Comparison of ENCODE assay signal across 8 cellular contexts in the genomic region with DNA sequence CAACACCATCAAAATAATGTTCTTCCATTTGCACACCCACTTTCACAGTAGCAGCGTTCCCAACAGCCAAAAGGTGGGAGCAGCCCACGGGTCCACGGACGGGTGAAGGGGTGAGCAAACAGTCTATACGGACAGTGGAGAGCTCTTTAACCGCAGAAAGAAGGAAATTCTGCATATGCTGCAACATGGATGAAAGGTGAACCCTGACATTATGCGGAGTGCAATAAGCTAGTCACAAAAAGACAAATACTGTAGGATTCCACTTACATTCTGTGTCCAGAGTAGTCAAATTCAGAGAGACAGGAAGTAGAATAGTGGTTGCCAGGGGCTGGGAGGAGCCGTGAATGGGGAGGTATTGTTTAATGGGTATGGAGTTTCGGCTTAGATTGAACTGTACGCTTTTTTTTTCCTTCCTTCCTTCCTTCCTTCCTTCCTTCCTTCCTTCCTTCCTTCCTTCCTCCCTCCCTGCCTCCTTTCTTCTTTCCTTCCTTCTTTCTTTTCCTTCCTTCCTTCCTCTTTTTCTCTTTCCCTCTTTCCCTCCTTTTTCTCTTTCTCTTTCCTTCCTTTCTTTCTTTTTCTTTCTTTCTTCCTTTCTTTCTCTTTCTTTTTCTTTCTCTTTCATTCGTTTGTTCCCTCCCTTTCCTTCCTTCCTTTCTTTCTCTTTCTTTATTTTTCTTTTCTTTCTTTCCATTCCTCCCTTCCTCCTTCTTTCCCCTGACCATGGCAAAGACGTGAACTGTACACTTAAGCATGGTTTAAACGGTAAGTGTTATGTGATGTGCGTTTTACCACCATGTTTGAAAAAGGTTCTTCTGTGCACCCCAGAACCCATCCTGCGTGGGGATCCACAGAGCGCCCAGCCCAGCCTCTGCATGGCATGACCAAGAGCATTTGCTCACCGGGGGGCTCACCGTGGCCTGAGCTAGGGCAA. TPM values are rescaled to one million over a fixed set of nuclear protein-coding genes. Genes with fewer than 3 reads are reported as not detected.
DNase-seq lines count a peak whose midpoint lies in the region; ATAC-seq and TF ChIP-seq lines count a peak whose summit lies in the region.

No MANE protein-coding gene starts in this region.

- no peaks in the 10 kb centered on the region for H3K9me3 Mint-ChIP-seq in activated T-cell treated with anti-CD3 and anti-CD28 coated beads, Interleukin-2, amount 50 U/mL, for 4 hours

- intact Hi-C loops in spleen (cut with DNase I; ENCODE audit: low total_unique reads): no loop called here

- no peak for TF ChIP-seq CTCF in brain microvascular endothelial cell (IDR thresholded peaks at IDR 0.05; ENCODE audit: low read depth, low read length, missing control alignments)
- no peak for TF ChIP-seq CTCF in spleen (IDR thresholded peaks at IDR 0.05 in 8 of 11, conservative IDR thresholded peaks at IDR 0.05 in 3 of 11)

- WGBS in spleen, 5 donors: 31 to 34% (median 31%) methylated on average over 18 of the region's 18 CpGs

- H3K4me1 ChIP-seq in spleen: peaks cover 11 to 47% (median 35%) of the 10 kb centered on the region in 6 donors

- peaks cover 27% of the 10 kb centered on the region for H3K4me1 Mint-ChIP-seq in activated T-cell treated with anti-CD3 and anti-CD28 coated beads, Interleukin-2, amount 50 U/mL, for 4 hours (ENCODE audit: low read depth)

- no peaks in the 10 kb centered on the region for H3K27me3 ChIP-seq in brain microvascular endothelial cell (replicated peaks)
- no peaks in the 10 kb centered on the region for H3K27me3 ChIP-seq in spleen (replicated peaks in 1 of 7)

- H3K27ac ChIP-seq in brain microvascular endothelial cell (peak overlapping the region; percentile 56), spleen (peak overlapping the region; percentile 39 to 92 (median 84))

- H3K4me3 Mint-ChIP-seq in activated T-cell treated with anti-CD3 and anti-CD28 coated beads, Interleukin-2, amount 50 U/mL, for 4 hours: peak overlapping the region; percentile 70

- in situ Hi-C loops in brain microvascular endothelial cell (cut with HindIII; ENCODE audit: low pct_ligation_motif_present, low sequenced_read_pairs): no loop called here

- no peak for TF ChIP-seq POLR2A in spleen (IDR thresholded peaks at IDR 0.05)

- DNase-seq in activated T-cell treated with anti-CD3 and anti-CD28 coated beads, Interleukin-2, amount 50 U/mL, for 4 hours: no peak
- no peak for DNase-seq in activated T-cell treated with anti-CD3 and anti-CD28 coated beads, Interleukin-2, amount 50 U/mL, for 1 hour
- DNase-seq in NOMO-1 treated with DMSO at 0.1 percent for 48 hours (lab: John Stamatoyannopoulos, UW; ENCODE audit: unreplicated experiment) (peak; percentile 49), brain microvascular endothelial cell (peak; percentile 59), iris pigment epithelial cell (ENCODE audit: low read depth) (peak; percentile 67), spleen (no peak), GOT3 (lab: John Stamatoyannopoulos, UW) (no peak)

- H3K9me3 ChIP-seq in spleen: no peaks in the 10 kb centered on the region

- peak; percentile 16 to 19 for ATAC-seq in activated T-cell treated with anti-CD3 and anti-CD28 coated beads, Interleukin-2, amount 50 U/mL, for 4 hours
- peak; percentile 7 for ATAC-seq in HG03066 (IDR thresholded peaks at IDR 0.05; ENCODE audit: low read depth, unreplicated experiment)

- H3K4me3 ChIP-seq in brain microvascular endothelial cell (ENCODE audit: low read depth, low read length): peak overlapping the region; percentile 75
- peak overlapping the region; percentile 39 to 82 (median 57) for H3K4me3 ChIP-seq in spleen

- no peaks in the 10 kb centered on the region for H3K36me3 Mint-ChIP-seq in activated T-cell treated with anti-CD3 and anti-CD28 coated beads, Interleukin-2, amount 50 U/mL, for 4 hours (ENCODE audit: insufficient read depth)

- no peaks in the 10 kb centered on the region for H3K27me3 Mint-ChIP-seq in activated T-cell treated with anti-CD3 and anti-CD28 coated beads, Interleukin-2, amount 50 U/mL, for 4 hours (ENCODE audit: low read depth)

- H3K36me3 ChIP-seq in brain microvascular endothelial cell (replicated peaks) (no peaks in the 10 kb centered on the region), spleen (no peaks in the 10 kb centered on the region)

RNA-seq across cellular contexts. Expression of a gene that starts 15.9 kb away (rescaled TPM):
- total RNA-seq in activated T-cell treated with anti-CD3 and anti-CD28 coated beads, Interleukin-2, amount 50 U/mL, for 4 hours: 10 to 100 TPM in 1 of 3 donors, 1 to 10 TPM in 2; 6.7 to 11.0 (median 8.7) TPM
- total RNA-seq in spleen: 10 to 100 TPM in 6 of 7 donors, 1 to 10 TPM in 1; 8.6 to 24.0 (median 15.7) TPM
- polyA plus RNA-seq in spleen: 1 to 10 TPM; 2.2 to 4.9 (median 2.3) TPM

Comparison
In these comparisons a context has a peak if more than half of its experiments do, and no peak if none do; other contexts are left out.
1. DNase-seq: peak in NOMO-1 treated with DMSO at 0.1 percent for 48 hours (single experiment), brain microvascular endothelial cell (single experiment) and iris pigment epithelial cell (single experiment); none in activated T-cell treated with anti-CD3 and anti-CD28 coated beads, Interleukin-2, amount 50 U/mL, for 4 hours (single experiment), activated T-cell treated with anti-CD3 and anti-CD28 coated beads, Interleukin-2, amount 50 U/mL, for 1 hour (single experiment), spleen (single experiment) and GOT3 (single experiment).